In the genomic region with DNA sequence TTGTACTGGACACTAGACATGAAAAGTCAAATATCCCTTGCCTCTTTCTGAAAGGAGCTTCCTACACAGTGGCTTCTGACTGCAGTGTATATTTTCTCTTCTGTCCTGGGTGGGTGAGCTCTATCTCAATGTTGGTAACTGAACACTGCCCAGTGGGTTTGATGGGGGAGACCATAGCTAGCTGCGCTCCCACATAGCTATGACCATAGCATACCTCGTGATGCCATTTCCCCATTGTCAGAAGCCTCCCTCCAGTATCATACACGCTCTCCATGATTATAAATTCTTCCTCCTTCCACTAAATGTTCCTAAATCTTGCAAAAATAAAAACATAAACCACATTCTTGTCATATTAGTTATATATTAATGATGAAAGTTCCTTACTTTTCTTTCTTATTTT, we compare ENCODE assay signal across 6 cellular contexts.
DNase-seq lines count a peak whose midpoint lies in the region; ATAC-seq and TF ChIP-seq lines count a peak whose summit lies in the region.
"Not testable (repeated sequence)": the region's sequence is repeated elsewhere in the genome, so short reads cannot be mapped to it uniquely, and the experiment has no call there.

No MANE protein-coding gene starts in this region.

- H3K4me1 Mint-ChIP-seq in T-helper 17 cell; natural killer cell treated with Interleukin-12 subunit alpha and Interleukin-12 subunit beta and Interleukin-15 and Interleukin-18, amount 100 ng/mL, for 72 hours (ENCODE audit: low read depth in 2 of 2); stimulated activated memory B cell treated with anti-CD40 and anti-IgM and Interleukin-4, amounts not matched to agents 10 μg/mL and 1 μg/mL and 100 μg/mL, for 72 hours: not testable (repeated sequence)

- not testable (repeated sequence) for H3K27me3 Mint-ChIP-seq in T-helper 17 cell; natural killer cell treated with Interleukin-12 subunit alpha and Interleukin-12 subunit beta and Interleukin-15 and Interleukin-18, amount 100 ng/mL, for 72 hours; stimulated activated memory B cell treated with anti-CD40 and anti-IgM and Interleukin-4, amounts not matched to agents 10 μg/mL and 1 μg/mL and 100 μg/mL, for 72 hours

- not testable (repeated sequence) for H3K27ac Mint-ChIP-seq in T-helper 17 cell; natural killer cell treated with Interleukin-12 subunit alpha and Interleukin-12 subunit beta and Interleukin-15 and Interleukin-18, amount 100 ng/mL, for 72 hours; stimulated activated memory B cell treated with anti-CD40 and anti-IgM and Interleukin-4, amounts not matched to agents 10 μg/mL and 1 μg/mL and 100 μg/mL, for 72 hours

- ATAC-seq in T-helper 17 cell (peak; percentile 20), esophagus mucosa (peak; percentile 59), right cardiac atrium (peak; percentile 59 to 65), upper lobe of right lung (peak; percentile 76)
- ATAC-seq in natural killer cell treated with Interleukin-12 subunit alpha and Interleukin-12 subunit beta and Interleukin-15 and Interleukin-18, amount 100 ng/mL, for 72 hours = peak; percentile 36 to 64
- ATAC-seq in stimulated activated memory B cell treated with anti-CD40 and anti-IgM and Interleukin-4, amounts not matched to agents 10 μg/mL and 1 μg/mL and 100 μg/mL, for 72 hours = peak; percentile 69

- H3K27ac ChIP-seq in right cardiac atrium (ENCODE audit: low read length); upper lobe of right lung: not testable (repeated sequence)

- not testable (repeated sequence) for H3K36me3 ChIP-seq in upper lobe of right lung

- H3K4me3 ChIP-seq in right cardiac atrium (ENCODE audit: low read length); upper lobe of right lung: not testable (repeated sequence)

- intact Hi-C loops in right cardiac atrium (cut with DNase I) = loop anchor here in 2 of 4 donors (10.0 kb wide), 1 partner anchor 752 kb away; no protein-coding TSS in a partner anchor
- intact Hi-C loops in upper lobe of right lung (cut with DNase I) = not testable (repeated sequence)

- H3K36me3 Mint-ChIP-seq in T-helper 17 cell (ENCODE audit: low read depth); natural killer cell treated with Interleukin-12 subunit alpha and Interleukin-12 subunit beta and Interleukin-15 and Interleukin-18, amount 100 ng/mL, for 72 hours; stimulated activated memory B cell treated with anti-CD40 and anti-IgM and Interleukin-4, amounts not matched to agents 10 μg/mL and 1 μg/mL and 100 μg/mL, for 72 hours: not testable (repeated sequence)

- 43% methylated on average over 3 of the region's 3 CpGs for WGBS in right cardiac atrium

- H3K4me3 Mint-ChIP-seq in T-helper 17 cell; natural killer cell treated with Interleukin-12 subunit alpha and Interleukin-12 subunit beta and Interleukin-15 and Interleukin-18, amount 100 ng/mL, for 72 hours; stimulated activated memory B cell treated with anti-CD40 and anti-IgM and Interleukin-4, amounts not matched to agents 10 μg/mL and 1 μg/mL and 100 μg/mL, for 72 hours: not testable (repeated sequence)

- TF ChIP-seq CTCF in upper lobe of right lung (IDR thresholded peaks at IDR 0.05) = not testable (repeated sequence)

- H3K9me3 Mint-ChIP-seq in natural killer cell treated with Interleukin-12 subunit alpha and Interleukin-12 subunit beta and Interleukin-15 and Interleukin-18, amount 100 ng/mL, for 72 hours = peaks cover 36% of the 10 kb centered on the region
- H3K9me3 Mint-ChIP-seq in stimulated activated memory B cell treated with anti-CD40 and anti-IgM and Interleukin-4, amounts not matched to agents 10 μg/mL and 1 μg/mL and 100 μg/mL, for 72 hours = not testable (repeated sequence)

- H3K9me3 ChIP-seq in T-helper 17 cell (ENCODE audit: control insufficient read depth, low read length, poor library complexity, severe bottlenecking); right cardiac atrium (ENCODE audit: control insufficient read depth, low read length); upper lobe of right lung: not testable (repeated sequence)

- not testable (repeated sequence) for H3K27me3 ChIP-seq in right cardiac atrium (ENCODE audit: control insufficient read depth, insufficient read depth); upper lobe of right lung

- H3K4me1 ChIP-seq in right cardiac atrium (ENCODE audit: control insufficient read depth, insufficient read depth, low read length); upper lobe of right lung: not testable (repeated sequence)

- not testable (repeated sequence) for DNase-seq in T-helper 17 cell; right cardiac atrium; natural killer cell treated with Interleukin-12 subunit alpha and Interleukin-12 subunit beta and Interleukin-15 and Interleukin-18, amount 100 ng/mL, for 72 hours (ENCODE audit: low spot score); upper lobe of right lung

Comparison
In these comparisons a context has a peak if more than half of its experiments do, and no peak if none do; other contexts are left out.
1. ATAC-seq: peak in every context shown above with its lines; median percentile 76 in upper lobe of right lung; 69 in stimulated activated memory B cell treated with anti-CD40 and anti-IgM and Interleukin-4, amounts not matched to agents 10 μg/mL and 1 μg/mL and 100 μg/mL, for 72 hours; 62 in right cardiac atrium; 59 in esophagus mucosa; 50 in natural killer cell treated with Interleukin-12 subunit alpha and Interleukin-12 subunit beta and Interleukin-15 and Interleukin-18, amount 100 ng/mL, for 72 hours; 20 in T-helper 17 cell.